ENCODE assay signal across 8 cellular contexts in genomic region chr7:103348452-103348851, GRCh38. TPM values are rescaled to one million over a fixed set of nuclear protein-coding genes. Genes with fewer than 3 reads are reported as not detected.
A peak's percentile ranks its signal among the peaks of the same experiment; 100 is the strongest.
DNase-seq lines count a peak whose midpoint lies in the region; ATAC-seq, FAIRE-seq and TF ChIP-seq lines count a peak whose summit lies in the region.

No MANE protein-coding gene starts in this region.

- intact Hi-C loops in posterior vena cava (cut with DNase I) = loop anchor here in 1 of 2 donors (10.0 kb wide), 1 partner anchor 1064 kb away; the partner anchor contains the start of gene SH2B2

- H3K36me3 Mint-ChIP-seq in chondrocyte (ENCODE audit: low read depth) = peaks cover 4% of the 10 kb centered on the region
- H3K36me3 Mint-ChIP-seq in naive thymus-derived CD8-positive, alpha-beta T cell = peaks cover 0 to 30% (median 0%) of the 10 kb centered on the region in 3 donors

- H3K4me3 Mint-ChIP-seq in chondrocyte (ENCODE audit: unreplicated experiment) = peak overlapping the region; percentile 97
- H3K4me3 Mint-ChIP-seq in naive thymus-derived CD8-positive, alpha-beta T cell = peak overlapping the region; percentile 95 to 100 (median 98)

- H3K27me3 Mint-ChIP-seq in chondrocyte (ENCODE audit: low read depth) = no peaks in the 10 kb centered on the region
- H3K27me3 Mint-ChIP-seq in naive thymus-derived CD8-positive, alpha-beta T cell = no peaks in the 10 kb centered on the region

- no peaks in the 10 kb centered on the region for H3K9me3 Mint-ChIP-seq in chondrocyte (ENCODE audit: low read depth)
- H3K9me3 Mint-ChIP-seq in naive thymus-derived CD8-positive, alpha-beta T cell = no peaks in the 10 kb centered on the region

- no peak for ATAC-seq in naive thymus-derived CD8-positive, alpha-beta T cell

- TF ChIP-seq CTCF in C4-2B (conservative IDR thresholded peaks at IDR 0.05) = no peak
- no peak for TF ChIP-seq CTCF in LNCaP clone FGC (IDR thresholded peaks at IDR 0.05; ENCODE audit: control insufficient read depth, extremely low read depth, insufficient read depth)
- TF ChIP-seq CTCF in chondrocyte (IDR thresholded peaks at IDR 0.05) = no peak

- H3K27ac ChIP-seq in C4-2B = peak overlapping the region; percentile 94

- no peak for FAIRE-seq in RCC 7860 (lab: Jason Lieb, UNC)

- H3K4me1 Mint-ChIP-seq in chondrocyte (ENCODE audit: low read depth) = peaks cover 54% of the 10 kb centered on the region
- H3K4me1 Mint-ChIP-seq in naive thymus-derived CD8-positive, alpha-beta T cell = peaks cover 31 to 80% (median 66%) of the 10 kb centered on the region in 4 donors

- POLR2A ChIA-PET in naive thymus-derived CD8-positive, alpha-beta T cell (lab: Charles Lee) = interaction anchor here (0.8 to 1.3 kb wide), 4 partner anchors 32 to 198 kb away, joined by 3 to 6 read pairs (median 4); no protein-coding TSS in a partner anchor

- peak overlapping the region; percentile 95 for H3K4me3 ChIP-seq in LNCaP clone FGC (ENCODE audit: low read depth, low read length)

- DNase-seq in LNCaP clone FGC (ENCODE audit: low read depth) = no peak
- DNase-seq in chondrocyte (ENCODE audit: low spot score) = no peak
- DNase-seq in naive thymus-derived CD8-positive, alpha-beta T cell = no peak
- DNase-seq in DMS114 treated with DMSO at 0.1 percent for 48 hours (lab: John Stamatoyannopoulos, UW; ENCODE audit: unreplicated experiment) = no peak
- DNase-seq in anterior cingulate cortex (lab: John Stamatoyannopoulos, UW) = no peak
- DNase-seq in RCC 7860 (ENCODE audit: low spot score) = no peak
- DNase-seq in posterior vena cava (ENCODE audit: low spot score) = no peak

- peak overlapping the region; percentile 100 for H3K27ac Mint-ChIP-seq in chondrocyte (ENCODE audit: unreplicated experiment)
- peak overlapping the region; percentile 68 to 98 (median 94) for H3K27ac Mint-ChIP-seq in naive thymus-derived CD8-positive, alpha-beta T cell

RNA-seq across cellular contexts. Expression of gene PSMC2, which starts 1.0 kb away (rescaled TPM):
- total RNA-seq in chondrocyte (126 to 157 TPM (median 133 TPM) in 3 replicates), posterior vena cava (100 to 1,000 TPM in 1 of 2 donors, 10 to 100 TPM in 1; 97.8 to 105 TPM)
- total RNA-seq in naive thymus-derived CD8-positive, alpha-beta T cell = 10 to 100 TPM; 68.8 to 73.5 TPM
- polyA plus RNA-seq in naive thymus-derived CD8-positive, alpha-beta T cell = 10 to 100 TPM; 90.3 to 95.5 (median 94.2) TPM

RNA-seq across cellular contexts. Expression of gene DNAJC2, which starts 3.9 kb away (rescaled TPM):
- total RNA-seq in chondrocyte (17.6 to 26.9 TPM (median 18.3 TPM) in 3 replicates), posterior vena cava (10 to 100 TPM; 16.0 to 20.1 TPM)
- 10 to 100 TPM; 42.7 to 43.2 TPM for total RNA-seq in naive thymus-derived CD8-positive, alpha-beta T cell
- 10 to 100 TPM; 14.8 to 28.0 (median 21.8) TPM for polyA plus RNA-seq in naive thymus-derived CD8-positive, alpha-beta T cell

RNA-seq across cellular contexts. Expression of gene PMPCB, which starts 51.2 kb away (rescaled TPM):
- total RNA-seq in chondrocyte = 34.1 to 46.1 TPM (median 37.1 TPM) in 3 replicates
- total RNA-seq in naive thymus-derived CD8-positive, alpha-beta T cell = 10 to 100 TPM; 80.0 to 89.0 TPM
- 10 to 100 TPM; 75.0 to 80.6 (median 75.5) TPM for polyA plus RNA-seq in naive thymus-derived CD8-positive, alpha-beta T cell
- total RNA-seq in posterior vena cava = 10 to 100 TPM; 38.7 to 43.5 TPM
